ENCODE assay signal across 8 cellular contexts in genomic region chrX:153969904-153970397, GRCh38. TPM values are rescaled to one million over a fixed set of nuclear protein-coding genes. Genes with fewer than 3 reads are reported as not detected.
DNase-seq lines count a peak whose midpoint lies in the region; ATAC-seq, FAIRE-seq and TF ChIP-seq lines count a peak whose summit lies in the region.

No MANE protein-coding gene starts in this region.

- H3K9ac ChIP-seq in GM12878 (ENCODE audit: control insufficient read depth, insufficient read depth, low read length) = peak overlapping the region; percentile 74

- in situ Hi-C loops in GM12878 (cut with MboI) = loop anchor here (10.0 kb wide), 1 partner anchor 1015 kb away; no protein-coding TSS in a partner anchor

- H3K27me3 ChIP-seq in GM12878 (replicated peaks in 1 of 2; ENCODE audit: control insufficient read depth in 2 of 2, insufficient read depth in 2 of 2, low read length in 1 of 2) (no peaks in the 10 kb centered on the region), kidney epithelial cell (ENCODE audit: control insufficient read depth, insufficient read depth, low read length) (no peaks in the 10 kb centered on the region)

- TF ChIP-seq EP300 in GM12878 (IDR thresholded peaks at IDR 0.05; ENCODE audit: borderline replicate concordance in 1 of 2, control insufficient read depth in 1 of 2, low read depth in 2 of 2, low read length in 2 of 2) = no peak

- intact Hi-C loops in GM12878 (cut with micrococcal nuclease; ENCODE audit: unreplicated experiment) = loop anchor here (1.0 to 5.0 kb wide), 3 partner anchors 38 to 127 kb away; partner anchors contain the start of genes ARHGAP4 and MECP2

- no peak for TF ChIP-seq RAD21 in GM12878 (IDR thresholded peaks at IDR 0.05; ENCODE audit: insufficient read depth, low read depth, low read length)

- TF ChIP-seq CTCF in C4-2B (conservative IDR thresholded peaks at IDR 0.05) (no peak), LNCaP clone FGC (IDR thresholded peaks at IDR 0.05; ENCODE audit: control insufficient read depth, extremely low read depth, insufficient read depth) (no peak), GM12878 (IDR thresholded peaks at IDR 0.05 in 2 of 3, conservative IDR thresholded peaks at IDR 0.05 in 1 of 3; ENCODE audit: control insufficient read depth in 2 of 3, extremely low read depth in 1 of 3, insufficient read depth in 1 of 3, low read depth in 3 of 3, low read length in 3 of 3) (no peak), kidney epithelial cell (IDR thresholded peaks at IDR 0.05; ENCODE audit: insufficient read depth, low read length, poor library complexity, severe bottlenecking) (no peak)

- H3K27ac ChIP-seq in C4-2B (peak overlapping the region; percentile 100), GM12878 (ENCODE audit: control insufficient read depth, insufficient read depth) (peak overlapping the region; percentile 66)

- BruUV-seq in GM12878 (replicated peaks; lab: Mats Ljungman, UMichigan) = no TSS peak

- FAIRE-seq in GM12878 (lab: Jason Lieb, UNC) = no peak

- 15% methylated on average over 20 of the region's 28 CpGs for WGBS in GM12878 (ENCODE audit: insufficient coverage, insufficient replicate concordance, low lambda C conversion rate, missing lambda C conversion rate)

- SMC1A ChIA-PET in GM12878 (lab: Charles Lee; ENCODE audit: uncharacterized antibody, unreplicated experiment) = interaction anchor here (1.3 to 4.7 kb wide), 5 partner anchors 11 to 47 kb away, joined by 4 to 21 read pairs (median 5); partner anchors contain the start of gene ARHGAP4

- H3K36me3 ChIP-seq in GM12878 (ENCODE audit: control insufficient read depth in 2 of 2, insufficient read depth in 2 of 2, low read length in 1 of 2) = no peaks in the 10 kb centered on the region; a peak in 2 of 4 replicates
- H3K36me3 ChIP-seq in kidney epithelial cell (ENCODE audit: control insufficient read depth, insufficient read depth, low read length) = no peaks in the 10 kb centered on the region

- ATAC-seq in GM12878 (no peak), HG03520 (IDR thresholded peaks at IDR 0.05; ENCODE audit: unreplicated experiment) (no peak), HG03025 (IDR thresholded peaks at IDR 0.05; ENCODE audit: low FRiP score, unreplicated experiment) (no peak), HG03432 (IDR thresholded peaks at IDR 0.05; ENCODE audit: unreplicated experiment) (no peak)

- peak overlapping the region; percentile 81 for H3K4me2 ChIP-seq in GM12878 (ENCODE audit: control insufficient read depth, insufficient read depth)

- H3K4me3 ChIP-seq in LNCaP clone FGC (ENCODE audit: low read depth, low read length) (peak overlapping the region; percentile 69), GM12878 (peak overlapping the region; percentile 80), kidney epithelial cell (ENCODE audit: low read depth, low read length) (peak overlapping the region; percentile 81)

- RAD21 ChIA-PET in GM12878 (lab: Charles Lee; ENCODE audit: unreplicated experiment) = interaction anchor here (0.6 to 6.4 kb wide), 7 partner anchors 11 to 503 kb away, joined by 3 to 48 read pairs (median 8); partner anchors contain the start of gene ARHGAP4

- no peaks in the 10 kb centered on the region for H4K20me1 ChIP-seq in GM12878 (ENCODE audit: control insufficient read depth, insufficient read depth)

- no peak overlapping the region for H2AFZ ChIP-seq in GM12878 (ENCODE audit: control insufficient read depth, low read depth, low read length)

- no peak for TF ChIP-seq POLR2A in GM12878 (IDR thresholded peaks at IDR 0.05; ENCODE audit: low read depth, low read length)

- DNase-seq in LNCaP clone FGC (ENCODE audit: low read depth) (no peak), GM12878 (ENCODE audit: low read depth, low spot score) (no peak), kidney epithelial cell (ENCODE audit: low read depth) (no peak), stromal cell of bone marrow (ENCODE audit: low read depth) (peak; percentile 15)

- CTCF ChIA-PET in GM12878 (lab: Yijun Ruan, JAX) = interaction anchor here (1.1 to 5.9 kb wide), 5 partner anchors 19 to 46 kb away, joined by 3 to 35 read pairs (median 9); no protein-coding TSS in a partner anchor

- H3K4me1 ChIP-seq in GM12878 (ENCODE audit: control insufficient read depth, insufficient read depth, low read length) = peaks cover 19% of the 10 kb centered on the region

- peaks cover 78% of the 10 kb centered on the region for H3K79me2 ChIP-seq in GM12878 (ENCODE audit: control insufficient read depth, insufficient read depth, low read length)

- POLR2A ChIA-PET in GM12878 (lab: Charles Lee) = interaction anchor here (1.2 to 7.9 kb wide), 9 partner anchors 8 to 50 kb away, joined by 5 to 68 read pairs (median 11); partner anchors contain the start of genes ARHGAP4 and IRAK1

- H3K9me3 ChIP-seq in GM12878 (replicated peaks; ENCODE audit: control insufficient read depth, insufficient read depth, low read length) = no peaks in the 10 kb centered on the region

RNA-seq across cellular contexts. Expression of gene HCFC1, which starts 1.7 kb away (rescaled TPM):
- total RNA-seq in GM12878 (2013; cell fraction: nucleolus; rRNA removed) = 24.5 and 28.7 TPM in 2 replicates
- total RNA-seq in GM12878 (2014; rRNA removed) (18.8 and 25.5 TPM in 2 replicates), GM12878 (2014; rRNA removed; fragmentation: Illumina TruSeq; extraction: Trizol) (8.8 and 10.6 TPM in 2 replicates), GM12878 (2021) (86.1 and 92.7 TPM in 2 replicates), kidney epithelial cell (56.2 and 72.2 TPM in 2 replicates)
- 14.7 TPM for polyA plus RNA-seq in GM12878 (2011; ENCODE audit: low read depth)
- polyA plus RNA-seq in GM12878 (2011; rRNA removed) (2.3 and 4.1 TPM in 2 replicates), GM12878 (2014; fragmentation: Illumina TruSeq; extraction: Trizol) (7.4 and 21.5 TPM in 2 replicates), GM12878 (2014; fragmentation: Nextera tagmentation; extraction: Ambion mirVana) (1 to 10 TPM; 3.9 to 7.6 TPM), GM12878 (2014; rRNA removed) (32.0 and 45.1 TPM in 2 replicates), GM12878 (2016; fragmentation: Nextera tagmentation; extraction: Ambion mirVana) (10 to 100 TPM; 39.3 to 39.8 TPM)
- 11.0 and 15.4 TPM in 2 replicates for polyA plus RNA-seq in GM12878 (2011; cell fraction: cytosol; rRNA removed)
- 29.9 and 55.9 TPM in 2 replicates for polyA plus RNA-seq in GM12878 (2011; cell fraction: nucleus; rRNA removed)
- polyA plus RNA-seq in GM12878 (2012) = 25.7 and 35.7 TPM in 2 replicates
- polyA minus RNA-seq in GM12878 (2011; rRNA and poly(A)+ RNA removed) = 4.8 and 11.2 TPM in 2 replicates
- polyA minus RNA-seq in GM12878 (2011; cell fraction: cytosol; rRNA and poly(A)+ RNA removed) = 28.6 and 29.6 TPM in 2 replicates
- polyA minus RNA-seq in GM12878 (2011; cell fraction: nucleus; rRNA and poly(A)+ RNA removed) = 9.9 and 19.6 TPM in 2 replicates

RNA-seq across cellular contexts. Expression of gene TMEM187, which starts 2.6 kb away (rescaled TPM):
- 2.9 and 4.2 TPM in 2 replicates for total RNA-seq in GM12878 (2013; cell fraction: nucleolus; rRNA removed)
- 5.0 and 8.5 TPM in 2 replicates for total RNA-seq in GM12878 (2014; rRNA removed)
- total RNA-seq in GM12878 (2014; rRNA removed; fragmentation: Illumina TruSeq; extraction: Trizol) = 1.6 and 1.7 TPM in 2 replicates
- 6.1 and 6.3 TPM in 2 replicates for total RNA-seq in GM12878 (2021)
- polyA plus RNA-seq in GM12878 (2011; ENCODE audit: low read depth) = 1.3 TPM
- polyA plus RNA-seq in GM12878 (2011; rRNA removed) = 3.0 and 4.2 TPM in 2 replicates
- polyA plus RNA-seq in GM12878 (2011; cell fraction: cytosol; rRNA removed) = 9.1 and 11.2 TPM in 2 replicates
- 4.7 and 5.0 TPM in 2 replicates for polyA plus RNA-seq in GM12878 (2011; cell fraction: nucleus; rRNA removed)
- polyA plus RNA-seq in GM12878 (2012) = 5.0 and 5.4 TPM in 2 replicates
- 0.36 and 0.88 TPM in 2 replicates for polyA plus RNA-seq in GM12878 (2014; fragmentation: Illumina TruSeq; extraction: Trizol)
- under 1 TPM; 0.45 to 0.99 TPM for polyA plus RNA-seq in GM12878 (2014; fragmentation: Nextera tagmentation; extraction: Ambion mirVana)
- polyA plus RNA-seq in GM12878 (2014; rRNA removed) = 5.6 and 7.0 TPM in 2 replicates
- polyA plus RNA-seq in GM12878 (2016; fragmentation: Nextera tagmentation; extraction: Ambion mirVana) = 1 to 10 TPM; 4.0 to 4.8 TPM
- 3.2 and 6.9 TPM in 2 replicates for polyA minus RNA-seq in GM12878 (2011; rRNA and poly(A)+ RNA removed)
- polyA minus RNA-seq in GM12878 (2011; cell fraction: cytosol; rRNA and poly(A)+ RNA removed) = 0.94 and 2.7 TPM in 2 replicates
- 3.0 and 3.4 TPM in 2 replicates for polyA minus RNA-seq in GM12878 (2011; cell fraction: nucleus; rRNA and poly(A)+ RNA removed)
- total RNA-seq in kidney epithelial cell = 6.7 and 11.9 TPM in 2 replicates

RNA-seq across cellular contexts. Expression of gene RENBP, which starts 25.5 kb away (rescaled TPM):
- total RNA-seq in GM12878 (2013; cell fraction: nucleolus; rRNA removed) = 8.3 and 9.0 TPM in 2 replicates
- total RNA-seq in GM12878 (2014; rRNA removed) (2.1 and 2.2 TPM in 2 replicates), GM12878 (2014; rRNA removed; fragmentation: Illumina TruSeq; extraction: Trizol) (1.6 and 1.8 TPM in 2 replicates), GM12878 (2021) (4.9 and 6.8 TPM in 2 replicates), kidney epithelial cell (22.9 and 38.7 TPM in 2 replicates)
- polyA plus RNA-seq in GM12878 (2011; ENCODE audit: low read depth) = 3.9 TPM
- polyA plus RNA-seq in GM12878 (2011; rRNA removed) (1.1 and 1.6 TPM in 2 replicates), GM12878 (2014; fragmentation: Illumina TruSeq; extraction: Trizol) (0.19 and 1.3 TPM in 2 replicates), GM12878 (2014; fragmentation: Nextera tagmentation; extraction: Ambion mirVana) (not detected), GM12878 (2014; rRNA removed) (4.0 and 4.5 TPM in 2 replicates), GM12878 (2016; fragmentation: Nextera tagmentation; extraction: Ambion mirVana) (under 1 TPM in 1 of 2 experiments, not detected in 1; 0.36 TPM)
- 2.1 and 2.3 TPM in 2 replicates for polyA plus RNA-seq in GM12878 (2011; cell fraction: cytosol; rRNA removed)
- 4.1 and 6.0 TPM in 2 replicates for polyA plus RNA-seq in GM12878 (2011; cell fraction: nucleus; rRNA removed)
- 7.1 and 8.3 TPM in 2 replicates for polyA plus RNA-seq in GM12878 (2012)
- polyA minus RNA-seq in GM12878 (2011; rRNA and poly(A)+ RNA removed) = 0.44 and 2.3 TPM in 2 replicates
- polyA minus RNA-seq in GM12878 (2011; cell fraction: cytosol; rRNA and poly(A)+ RNA removed) = 0.83 TPM in 1 of 2 replicates, not detected in the other
- polyA minus RNA-seq in GM12878 (2011; cell fraction: nucleus; rRNA and poly(A)+ RNA removed) = 0.96 and 2.1 TPM in 2 replicates

RNA-seq across cellular contexts. Expression of gene NAA10, which starts 35.1 kb away (rescaled TPM):
- total RNA-seq in GM12878 (2013; cell fraction: nucleolus; rRNA removed) = 17.5 and 20.3 TPM in 2 replicates
- total RNA-seq in GM12878 (2014; rRNA removed) (82.6 and 100 TPM in 2 replicates), GM12878 (2014; rRNA removed; fragmentation: Illumina TruSeq; extraction: Trizol) (59.6 and 69.5 TPM in 2 replicates), GM12878 (2021) (113 and 123 TPM in 2 replicates), kidney epithelial cell (139 and 141 TPM in 2 replicates)
- 40.6 TPM for polyA plus RNA-seq in GM12878 (2011; ENCODE audit: low read depth)
- polyA plus RNA-seq in GM12878 (2011; rRNA removed) (25.4 and 45.1 TPM in 2 replicates), GM12878 (2014; fragmentation: Illumina TruSeq; extraction: Trizol) (88.7 and 97.7 TPM in 2 replicates), GM12878 (2014; fragmentation: Nextera tagmentation; extraction: Ambion mirVana) (10 to 100 TPM in 1 of 2 experiments, 1 to 10 TPM in 1; 7.9 to 26.6 TPM), GM12878 (2014; rRNA removed) (158 TPM in 2 replicates), GM12878 (2016; fragmentation: Nextera tagmentation; extraction: Ambion mirVana) (100 to 1,000 TPM; 209 to 212 TPM)
- polyA plus RNA-seq in GM12878 (2011; cell fraction: cytosol; rRNA removed) = 77.8 and 104 TPM in 2 replicates
- polyA plus RNA-seq in GM12878 (2011; cell fraction: nucleus; rRNA removed) = 54.2 and 67.6 TPM in 2 replicates
- 64.3 and 68.0 TPM in 2 replicates for polyA plus RNA-seq in GM12878 (2012)
- polyA minus RNA-seq in GM12878 (2011; rRNA and poly(A)+ RNA removed) = 31.8 and 50.4 TPM in 2 replicates
- 17.2 and 25.0 TPM in 2 replicates for polyA minus RNA-seq in GM12878 (2011; cell fraction: cytosol; rRNA and poly(A)+ RNA removed)
- polyA minus RNA-seq in GM12878 (2011; cell fraction: nucleus; rRNA and poly(A)+ RNA removed) = 13.3 and 24.4 TPM in 2 replicates

RNA-seq across cellular contexts. Expression of gene ARHGAP4, which starts 43.9 kb away (rescaled TPM):
- total RNA-seq in GM12878 (2013; cell fraction: nucleolus; rRNA removed) = 91.6 and 99.6 TPM in 2 replicates
- total RNA-seq in GM12878 (2014; rRNA removed) (77.1 and 92.8 TPM in 2 replicates), GM12878 (2014; rRNA removed; fragmentation: Illumina TruSeq; extraction: Trizol) (19.0 and 19.5 TPM in 2 replicates), GM12878 (2021) (112 and 120 TPM in 2 replicates), kidney epithelial cell (12.7 and 14.0 TPM in 2 replicates)
- 15.0 TPM for polyA plus RNA-seq in GM12878 (2011; ENCODE audit: low read depth)
- polyA plus RNA-seq in GM12878 (2011; rRNA removed) (8.5 and 22.0 TPM in 2 replicates), GM12878 (2014; fragmentation: Illumina TruSeq; extraction: Trizol) (2.2 and 14.6 TPM in 2 replicates), GM12878 (2014; fragmentation: Nextera tagmentation; extraction: Ambion mirVana) (1 to 10 TPM in 1 of 2 experiments, under 1 TPM in 1; 0.71 to 6.0 TPM), GM12878 (2014; rRNA removed) (102 and 116 TPM in 2 replicates), GM12878 (2016; fragmentation: Nextera tagmentation; extraction: Ambion mirVana) (10 to 100 TPM; 66.6 to 81.6 TPM)
- polyA plus RNA-seq in GM12878 (2011; cell fraction: cytosol; rRNA removed) = 33.8 and 45.0 TPM in 2 replicates
- 299 and 365 TPM in 2 replicates for polyA plus RNA-seq in GM12878 (2011; cell fraction: nucleus; rRNA removed)
- 51.0 and 62.3 TPM in 2 replicates for polyA plus RNA-seq in GM12878 (2012)
- polyA minus RNA-seq in GM12878 (2011; rRNA and poly(A)+ RNA removed) = 9.7 and 37.3 TPM in 2 replicates
- polyA minus RNA-seq in GM12878 (2011; cell fraction: cytosol; rRNA and poly(A)+ RNA removed) = 23.3 and 31.5 TPM in 2 replicates
- polyA minus RNA-seq in GM12878 (2011; cell fraction: nucleus; rRNA and poly(A)+ RNA removed) = 47.1 and 68.5 TPM in 2 replicates
